13 cellular contexts compared by ENCODE assay signal in genomic region chr12:25829192-25829591, GRCh38.
DNase-seq lines count a peak whose midpoint lies in the region; ATAC-seq and TF ChIP-seq lines count a peak whose summit lies in the region.
"Had no signal": no experiment of that assay in that cellular context is flagged by ENCODE, and none has a peak within 500 bp of the region (broad histone marks: within the 10 kb centered on the region; RNA-seq: fewer than 3 reads in every experiment).

No MANE protein-coding gene starts in this region.

- H3K4me3 Mint-ChIP-seq in natural killer cell: no peak overlapping the region
- H3K4me3 Mint-ChIP-seq: CD4-positive, alpha-beta memory T cell; IgD-negative memory B cell; stimulated activated effector memory CD8-positive, alpha-beta T cell treated with anti-CD3 and anti-CD28 coated beads, Interleukin-12 subunit alpha, Interleukin-12 subunit beta, amount 100 ng/mL, for 72 hours had no signal

- peaks cover 0 to 2% (median 0%) of the 10 kb centered on the region in 7 donors for H3K27me3 ChIP-seq in spleen (replicated peaks in 1 of 7)

- TF ChIP-seq CTCF in AG09309 (IDR thresholded peaks at IDR 0.05; ENCODE audit: control insufficient read depth, insufficient read depth, low read depth, low read length, missing control alignments): no peak
- TF ChIP-seq CTCF in spleen (IDR thresholded peaks at IDR 0.05 in 8 of 11, conservative IDR thresholded peaks at IDR 0.05 in 3 of 11): no peak
- TF ChIP-seq CTCF in natural killer cell (IDR thresholded peaks at IDR 0.05): no peak

- H3K9me3 ChIP-seq in spleen: no peaks in the 10 kb centered on the region
- H3K9me3 ChIP-seq: HAP-1 had no signal

- intact Hi-C loops in spleen (cut with DNase I; ENCODE audit: low total_unique reads) (no loop called here), natural killer cell (cut with micrococcal nuclease) (no loop called here)

- DNase-seq in AG09309 (ENCODE audit: low read depth): peak; percentile 99
- DNase-seq in MV-4-11 (lab: John Stamatoyannopoulos, UW): peak; percentile 81
- DNase-seq in dermis microvascular lymphatic vessel endothelial cell (ENCODE audit: low read depth in 2 of 2): peak; percentile 94 to 98
- peak; percentile 36 for DNase-seq in mucosa of gallbladder (ENCODE audit: low spot score)
- DNase-seq in spleen: no peak
- DNase-seq in OCI-M1 (lab: John Stamatoyannopoulos, UW): no peak
- no peak for DNase-seq in natural killer cell
- DNase-seq: CD4-positive, alpha-beta memory T cell; NK-92 treated with Interleukin-12 subunit alpha and Interleukin-12 subunit beta, amount 100 ng/mL, for 24 hours had no signal

- H3K4me3 ChIP-seq in AG09309 (ENCODE audit: control insufficient read depth, low read depth, low read length) (no peak overlapping the region), spleen (no peak overlapping the region)
- H3K4me3 ChIP-seq: HAP-1 had no signal

- no peaks in the 10 kb centered on the region for H3K4me1 ChIP-seq in spleen

- no peaks in the 10 kb centered on the region for H3K36me3 Mint-ChIP-seq in natural killer cell
- H3K36me3 Mint-ChIP-seq: CD4-positive, alpha-beta memory T cell; IgD-negative memory B cell; stimulated activated effector memory CD8-positive, alpha-beta T cell treated with anti-CD3 and anti-CD28 coated beads, Interleukin-12 subunit alpha, Interleukin-12 subunit beta, amount 100 ng/mL, for 72 hours had no signal

- WGBS in spleen, 5 donors: 35 to 75% (median 63%) methylated on average over 3 of the region's 3 CpGs

- TF ChIP-seq POLR2A in spleen (IDR thresholded peaks at IDR 0.05): no peak

- H3K27me3 Mint-ChIP-seq in natural killer cell (ENCODE audit: low read depth in 2 of 2): peaks cover 0 to 4% of the 10 kb centered on the region in 2 donors

- no peak overlapping the region for H3K27ac ChIP-seq in spleen

- H3K9me3 Mint-ChIP-seq in natural killer cell: no peaks in the 10 kb centered on the region
- H3K9me3 Mint-ChIP-seq: CD4-positive, alpha-beta memory T cell; IgD-negative memory B cell; stimulated activated effector memory CD8-positive, alpha-beta T cell treated with anti-CD3 and anti-CD28 coated beads, Interleukin-12 subunit alpha, Interleukin-12 subunit beta, amount 100 ng/mL, for 72 hours had no signal

- H3K4me1 Mint-ChIP-seq in natural killer cell: no peaks in the 10 kb centered on the region
- H3K4me1 Mint-ChIP-seq: IgD-negative memory B cell; stimulated activated effector memory CD8-positive, alpha-beta T cell treated with anti-CD3 and anti-CD28 coated beads, Interleukin-12 subunit alpha, Interleukin-12 subunit beta, amount 100 ng/mL, for 72 hours had no signal

- no peaks in the 10 kb centered on the region for H3K36me3 ChIP-seq in spleen
- H3K36me3 ChIP-seq: HAP-1 had no signal

- no peak overlapping the region for H3K27ac Mint-ChIP-seq in natural killer cell
- H3K27ac Mint-ChIP-seq: CD4-positive, alpha-beta memory T cell; IgD-negative memory B cell; stimulated activated effector memory CD8-positive, alpha-beta T cell treated with anti-CD3 and anti-CD28 coated beads, Interleukin-12 subunit alpha, Interleukin-12 subunit beta, amount 100 ng/mL, for 72 hours had no signal

- ATAC-seq in GM18870 (IDR thresholded peaks at IDR 0.05; ENCODE audit: unreplicated experiment): no peak
- ATAC-seq in natural killer cell: no peak
- ATAC-seq: stimulated activated effector memory CD8-positive, alpha-beta T cell treated with anti-CD3 and anti-CD28 coated beads, Interleukin-12 subunit alpha, Interleukin-12 subunit beta, amount 100 ng/mL, for 72 hours had no signal

Comparison
In these comparisons a context has a peak if more than half of its experiments do, and no peak if none do; other contexts are left out.
1. DNase-seq: peak in AG09309 (single experiment), MV-4-11 (single experiment), dermis microvascular lymphatic vessel endothelial cell (2 of 2) and mucosa of gallbladder (single experiment); none in spleen (single experiment), OCI-M1 (single experiment) and natural killer cell (single experiment).